4 cellular contexts compared by ENCODE assay signal in the genomic region with DNA sequence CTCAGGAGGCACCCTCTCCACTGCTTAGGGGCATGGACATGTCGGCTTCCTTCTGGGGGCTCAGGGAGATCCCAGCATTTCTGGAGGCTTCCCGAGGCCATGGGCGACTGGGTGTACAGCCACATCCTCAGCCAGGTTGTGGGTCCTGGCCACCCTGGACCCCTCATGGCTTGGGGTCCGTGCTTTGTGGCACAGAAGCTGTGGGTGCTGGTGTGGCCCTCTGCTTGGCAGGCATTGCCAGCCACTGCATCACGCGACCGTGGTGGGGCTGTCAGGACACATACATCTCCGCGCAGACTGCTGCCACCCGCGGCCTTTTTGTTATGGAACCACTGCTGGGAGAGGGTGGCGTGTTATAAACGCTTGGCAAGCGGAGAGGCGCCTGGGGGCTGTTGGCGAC.
"Had no signal": no experiment of that assay in that cellular context is flagged by ENCODE, and none has a peak within 500 bp of the region (broad histone marks: within the 10 kb centered on the region; RNA-seq: fewer than 3 reads in every experiment).

No MANE protein-coding gene starts in this region.

- H3K4me2 ChIP-seq: GM23338 had no signal

- H3K4me3 ChIP-seq: GM23338 had no signal

- DNase-seq: H9, HCEC 1CT, IMR-90 had no signal

- ATAC-seq: GM23338 had no signal
